In the genomic region with DNA sequence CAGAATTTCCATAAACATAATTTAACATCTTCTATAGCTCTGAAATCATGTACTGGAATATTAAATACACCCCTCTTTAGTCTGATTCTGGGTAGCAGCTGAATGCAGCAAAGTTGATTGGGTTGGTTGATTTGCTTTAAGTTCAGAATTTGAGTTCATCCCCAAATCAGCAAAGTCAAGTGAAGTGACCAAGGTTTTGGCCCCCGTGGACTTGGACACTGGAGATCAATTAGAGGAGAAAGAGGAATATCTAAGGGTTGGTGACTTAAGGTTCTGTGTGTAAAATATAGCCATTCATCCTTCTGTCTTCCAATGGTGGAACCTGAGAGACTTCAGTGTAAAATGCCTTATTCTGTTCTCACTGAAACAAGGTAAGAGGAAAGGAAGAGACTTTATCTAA, we compare ENCODE assay signal across 32 cellular contexts. TPM values are rescaled to one million over a fixed set of nuclear protein-coding genes. Genes with fewer than 3 reads are reported as not detected.
"Had no signal": no experiment of that assay in that cellular context is flagged by ENCODE, and none has a peak within 500 bp of the region (broad histone marks: within the 10 kb centered on the region; RNA-seq: fewer than 3 reads in every experiment).

A gene with protein sequence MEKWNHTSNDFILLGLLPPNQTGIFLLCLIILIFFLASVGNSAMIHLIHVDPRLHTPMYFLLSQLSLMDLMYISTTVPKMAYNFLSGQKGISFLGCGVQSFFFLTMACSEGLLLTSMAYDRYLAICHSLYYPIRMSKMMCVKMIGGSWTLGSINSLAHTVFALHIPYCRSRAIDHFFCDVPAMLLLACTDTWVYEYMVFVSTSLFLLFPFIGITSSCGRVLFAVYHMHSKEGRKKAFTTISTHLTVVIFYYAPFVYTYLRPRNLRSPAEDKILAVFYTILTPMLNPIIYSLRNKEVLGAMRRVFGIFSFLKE (plus strand): TSS at position 301 of the 400 bp plus-strand sequence. CDS start 4,192 bp downstream, outside the sequence.

- H3K36me3 Mint-ChIP-seq: mesothelial cell of epicardium had no signal

- H3K27ac ChIP-seq: colonic mucosa, epithelial cell of prostate, esophagus squamous epithelium, gastrocnemius medialis, heart right ventricle, left lung, lower lobe of right lung had no signal

- H3K27ac Mint-ChIP-seq: dendritic cell treated with granulocyte-macrophage colony-stimulating factor and Interleukin-4, amounts not matched to agents 40 ng/mL and 50 ng/mL, for 4 days; effector memory CD8-positive, alpha-beta T cell; mesothelial cell of epicardium; naive B cell had no signal

- H3K4me1 Mint-ChIP-seq: mesothelial cell of epicardium had no signal

- H3K36me3 ChIP-seq: colonic mucosa, esophagus squamous epithelium, gastrocnemius medialis, heart right ventricle, left lung, lower lobe of right lung had no signal

- H3K4me3 ChIP-seq: colonic mucosa, esophagus squamous epithelium, gastrocnemius medialis, heart right ventricle, left lung, lower lobe of right lung, mucosa of descending colon had no signal

- ATAC-seq: effector memory CD8-positive, alpha-beta T cell; esophagus mucosa; gastrocnemius medialis; heart right ventricle; left cardiac atrium; left lung; left ventricle myocardium superior; lower lobe of right lung; mucosa of descending colon had no signal

- DNase-seq: colonic mucosa; cortex of kidney; effector CD8-positive, alpha-beta T cell; effector memory CD8-positive, alpha-beta T cell; erythroblast; esophagus squamous epithelium; foreskin fibroblast; foreskin melanocyte; gastrocnemius medialis; glutamatergic neuron; head of caudate nucleus; heart right ventricle; hippocampal formation; left cardiac atrium; left lung; left ventricle myocardium superior; lower lobe of right lung; mesenchymal stem cell; mucosa of descending colon; naive B cell had no signal

- H3K27me3 Mint-ChIP-seq: dendritic cell treated with granulocyte-macrophage colony-stimulating factor and Interleukin-4, amounts not matched to agents 40 ng/mL and 50 ng/mL, for 4 days; effector memory CD8-positive, alpha-beta T cell; naive B cell had no signal

- H3K9me3 ChIP-seq: colonic mucosa, esophagus squamous epithelium, gastrocnemius medialis, left lung, lower lobe of right lung had no signal

- H3K27me3 ChIP-seq: colonic mucosa, esophagus squamous epithelium, gastrocnemius medialis, heart right ventricle, left lung had no signal

- H3K4me1 ChIP-seq: colonic mucosa, esophagus squamous epithelium, gastrocnemius medialis, heart right ventricle, left lung, lower lobe of right lung had no signal

- H3K4me3 Mint-ChIP-seq: dendritic cell treated with granulocyte-macrophage colony-stimulating factor and Interleukin-4, amounts not matched to agents 40 ng/mL and 50 ng/mL, for 4 days; effector memory CD8-positive, alpha-beta T cell; mesothelial cell of epicardium; naive B cell had no signal

RNA-seq across cellular contexts. Expression of the gene that starts here (rescaled TPM):
- total RNA-seq: colonic mucosa, dermis microvascular lymphatic vessel endothelial cell, esophagus mucosa, esophagus squamous epithelium, gastrocnemius medialis, glomerular endothelial cell, heart right ventricle, kidney epithelial cell, left cardiac atrium, left lung, left ventricle myocardium superior, lower leg skin, lower lobe of right lung, lung microvascular endothelial cell, mesenteric fat pad, mesothelial cell of epicardium, myocyte had no signal
- polyA plus RNA-seq: heart right ventricle, keratinocyte had no signal
